ENCODE assay signal across 1 cellular context in the genomic region with DNA sequence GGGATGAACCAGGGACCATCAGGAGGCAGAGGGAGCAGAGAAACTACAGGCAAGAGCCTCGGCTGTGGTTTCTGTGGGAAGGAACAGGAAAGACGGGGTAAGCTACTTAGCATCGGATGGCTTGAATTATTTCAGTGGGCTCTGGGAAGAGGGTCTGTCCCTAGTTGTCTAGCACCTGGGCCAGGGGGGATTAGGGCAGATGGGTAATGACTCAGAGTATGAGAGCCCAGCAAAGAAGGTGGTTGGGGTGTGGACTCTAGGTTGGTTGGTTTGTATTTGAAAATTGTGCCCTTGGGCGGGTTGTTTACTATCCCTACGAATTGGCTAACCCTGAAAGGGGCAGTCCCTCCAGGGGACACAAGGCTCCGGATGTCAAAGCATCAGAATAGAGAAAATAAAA.
TF ChIP-seq lines count a peak whose summit lies in the region.

No MANE protein-coding gene starts in this region.

TF ChIP-seq in H1, 55 proteins besides CTCF, POLR2A, EP300 and RAD21:
- TF ChIP-seq RBBP5 (IDR thresholded peaks at IDR 0.05; ENCODE audit: borderline replicate concordance, low read depth, low read length) (no peak), KDM1A (IDR thresholded peaks at IDR 0.05; ENCODE audit: borderline replicate concordance, low read length) (no peak)
